ENCODE assay signal across 29 cellular contexts in the genomic region with DNA sequence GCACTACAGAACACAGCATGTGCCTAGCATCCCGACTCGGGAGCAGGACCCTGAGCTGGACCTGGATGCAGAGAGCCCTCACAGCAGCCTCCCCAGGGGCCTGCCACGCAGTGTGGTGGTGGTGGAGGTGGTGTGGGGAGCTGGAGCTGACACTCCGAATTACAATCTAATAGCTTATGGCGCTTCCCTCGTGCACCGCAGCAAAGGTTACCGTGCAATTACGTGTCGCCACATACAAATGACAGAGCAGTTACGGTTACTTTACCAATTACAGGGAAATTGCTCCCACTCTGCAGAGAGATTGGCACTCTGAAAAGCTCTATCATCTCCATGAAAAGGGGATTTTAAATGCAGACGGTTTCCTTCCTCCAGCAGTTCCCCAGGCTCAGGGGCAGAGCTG.
"Had no signal": no experiment of that assay in that cellular context is flagged by ENCODE, and none has a peak within 500 bp of the region (broad histone marks: within the 10 kb centered on the region; RNA-seq: fewer than 3 reads in every experiment).

No MANE protein-coding gene starts in this region.

- DNase-seq: activated CD4-positive, alpha-beta memory T cell treated with anti-CD3 and anti-CD28 coated beads, Interleukin-2, amount 10 ng/mL, durations not matched to agents 7 days and 5 days; activated CD4-positive, alpha-beta T cell treated with anti-CD3 and anti-CD28 coated beads for 1 hour; activated CD4-positive, alpha-beta T cell treated with anti-CD3 and anti-CD28 coated beads for 4 hours; activated CD4-positive, alpha-beta T cell treated with anti-CD3 and anti-CD28 coated beads, Interleukin-2, amount 10 ng/mL, durations not matched to agents 7 days and 5 days; activated CD4-positive, alpha-beta T cell treated with anti-CD3 and anti-CD28 coated beads, Interleukin-2, amount 50 U/mL, for 4 hours; activated CD8-positive, alpha-beta memory T cell treated with anti-CD3 and anti-CD28 coated beads, Interleukin-2, amount 50 U/mL, for 48 hours; activated gamma-delta T cell; activated naive CD4-positive, alpha-beta T cell; activated naive CD4-positive, alpha-beta T cell treated with anti-CD3 and anti-CD28 coated beads, Interleukin-2, amount 10 ng/mL, durations not matched to agents 7 days and 5 days; activated naive CD8-positive, alpha-beta T cell treated with anti-CD3 and anti-CD28 coated beads, Interleukin-2, amount 10 ng/mL, durations not matched to agents 7 days and 5 days; activated T-cell treated with anti-CD3 and anti-CD28 coated beads for 4 hours; activated T-cell treated with anti-CD3 and anti-CD28 coated beads, Interleukin-2, amount 50 U/mL, for 24 hours; activated T-cell treated with anti-CD3 and anti-CD28 coated beads, Interleukin-2, amount 50 U/mL, for 72 hours; central memory CD4-positive, alpha-beta T cell; cerebellar nuclear complex; colonic mucosa; effector CD8-positive, alpha-beta T cell; esophagus squamous epithelium; foreskin melanocyte; T-helper 2 cell had no signal

- H3K36me3 ChIP-seq: ascending aorta, breast epithelium, cardiac muscle cell, colonic mucosa, esophagus squamous epithelium, gastroesophageal sphincter had no signal

- H3K27ac Mint-ChIP-seq: activated CD4-positive, alpha-beta memory T cell treated with anti-CD3 and anti-CD28 coated beads, Interleukin-2, amount 10 ng/mL, durations not matched to agents 7 days and 5 days; activated CD4-positive, alpha-beta T cell treated with anti-CD3 and anti-CD28 coated beads, Interleukin-2, amount 10 ng/mL, durations not matched to agents 7 days and 5 days; activated naive CD4-positive, alpha-beta T cell treated with anti-CD3 and anti-CD28 coated beads, Interleukin-2, amount 10 ng/mL, durations not matched to agents 7 days and 5 days; activated naive CD4-positive, alpha-beta T cell treated with anti-CD3 and anti-CD28 coated beads, Interleukin-2, amount 50 U/mL, for 72 hours; activated naive CD8-positive, alpha-beta T cell treated with anti-CD3 and anti-CD28 coated beads, Interleukin-2, amount 10 ng/mL, durations not matched to agents 7 days and 5 days; activated T-cell treated with anti-CD3 and anti-CD28 coated beads, Interleukin-2, amount 50 U/mL, for 24 hours; activated T-cell treated with anti-CD3 and anti-CD28 coated beads, Interleukin-2, amount 50 U/mL, for 72 hours; WTC11 had no signal

- H3K4me1 Mint-ChIP-seq: activated CD4-positive, alpha-beta memory T cell treated with anti-CD3 and anti-CD28 coated beads, Interleukin-2, amount 10 ng/mL, durations not matched to agents 7 days and 5 days had no signal

- H3K4me1 ChIP-seq: breast epithelium, colonic mucosa, esophagus squamous epithelium had no signal

- H3K36me3 Mint-ChIP-seq: activated naive CD4-positive, alpha-beta T cell treated with anti-CD3 and anti-CD28 coated beads, Interleukin-2, amount 50 U/mL, for 72 hours; brain; WTC11 had no signal

- H3K27me3 ChIP-seq: ascending aorta, breast epithelium, cardiac muscle cell, colonic mucosa, gastroesophageal sphincter had no signal

- H3K9me3 Mint-ChIP-seq: activated CD4-positive, alpha-beta memory T cell treated with anti-CD3 and anti-CD28 coated beads, Interleukin-2, amount 10 ng/mL, durations not matched to agents 7 days and 5 days; activated CD4-positive, alpha-beta T cell treated with anti-CD3 and anti-CD28 coated beads, Interleukin-2, amount 10 ng/mL, durations not matched to agents 7 days and 5 days; activated naive CD4-positive, alpha-beta T cell treated with anti-CD3 and anti-CD28 coated beads, Interleukin-2, amount 10 ng/mL, durations not matched to agents 7 days and 5 days; activated naive CD8-positive, alpha-beta T cell treated with anti-CD3 and anti-CD28 coated beads, Interleukin-2, amount 10 ng/mL, durations not matched to agents 7 days and 5 days; activated T-cell treated with anti-CD3 and anti-CD28 coated beads, Interleukin-2, amount 50 U/mL, for 24 hours; activated T-cell treated with anti-CD3 and anti-CD28 coated beads, Interleukin-2, amount 50 U/mL, for 72 hours; brain; WTC11 had no signal

- H3K4me3 ChIP-seq: ascending aorta, breast epithelium, cardiac muscle cell, colonic mucosa, esophagus squamous epithelium, gastroesophageal sphincter had no signal

- H3K9me3 ChIP-seq: ascending aorta, breast epithelium, colonic mucosa, esophagus squamous epithelium, gastroesophageal sphincter had no signal

- H3K27ac ChIP-seq: ascending aorta, breast epithelium, cardiac muscle cell, colonic mucosa, epithelial cell of prostate, esophagus squamous epithelium, gastroesophageal sphincter, VCaP had no signal

- H3K4me3 Mint-ChIP-seq: activated CD4-positive, alpha-beta memory T cell treated with anti-CD3 and anti-CD28 coated beads, Interleukin-2, amount 10 ng/mL, durations not matched to agents 7 days and 5 days; activated CD4-positive, alpha-beta T cell treated with anti-CD3 and anti-CD28 coated beads, Interleukin-2, amount 10 ng/mL, durations not matched to agents 7 days and 5 days; activated naive CD4-positive, alpha-beta T cell treated with anti-CD3 and anti-CD28 coated beads, Interleukin-2, amount 10 ng/mL, durations not matched to agents 7 days and 5 days; activated naive CD8-positive, alpha-beta T cell treated with anti-CD3 and anti-CD28 coated beads, Interleukin-2, amount 10 ng/mL, durations not matched to agents 7 days and 5 days; activated T-cell treated with anti-CD3 and anti-CD28 coated beads, Interleukin-2, amount 50 U/mL, for 24 hours; activated T-cell treated with anti-CD3 and anti-CD28 coated beads, Interleukin-2, amount 50 U/mL, for 72 hours; brain; WTC11 had no signal

- ATAC-seq: activated naive CD4-positive, alpha-beta T cell treated with anti-CD3 and anti-CD28 coated beads, Interleukin-2, amount 50 U/mL, for 72 hours; activated T-cell treated with anti-CD3 and anti-CD28 coated beads, Interleukin-2, amount 50 U/mL, for 72 hours; gastroesophageal sphincter; WTC11 had no signal

- H3K27me3 Mint-ChIP-seq: activated T-cell treated with anti-CD3 and anti-CD28 coated beads, Interleukin-2, amount 50 U/mL, for 24 hours had no signal
